ENCODE assay signal across 1 cellular context in genomic region chr2:176508984-176509383, GRCh38.
TF ChIP-seq lines count a peak whose summit lies in the region.

No MANE protein-coding gene starts in this region.

TF ChIP-seq in HepG2, 621 proteins besides CTCF, POLR2A, EP300 and RAD21 (continued from another document):
- TF ChIP-seq, protein P1, sequence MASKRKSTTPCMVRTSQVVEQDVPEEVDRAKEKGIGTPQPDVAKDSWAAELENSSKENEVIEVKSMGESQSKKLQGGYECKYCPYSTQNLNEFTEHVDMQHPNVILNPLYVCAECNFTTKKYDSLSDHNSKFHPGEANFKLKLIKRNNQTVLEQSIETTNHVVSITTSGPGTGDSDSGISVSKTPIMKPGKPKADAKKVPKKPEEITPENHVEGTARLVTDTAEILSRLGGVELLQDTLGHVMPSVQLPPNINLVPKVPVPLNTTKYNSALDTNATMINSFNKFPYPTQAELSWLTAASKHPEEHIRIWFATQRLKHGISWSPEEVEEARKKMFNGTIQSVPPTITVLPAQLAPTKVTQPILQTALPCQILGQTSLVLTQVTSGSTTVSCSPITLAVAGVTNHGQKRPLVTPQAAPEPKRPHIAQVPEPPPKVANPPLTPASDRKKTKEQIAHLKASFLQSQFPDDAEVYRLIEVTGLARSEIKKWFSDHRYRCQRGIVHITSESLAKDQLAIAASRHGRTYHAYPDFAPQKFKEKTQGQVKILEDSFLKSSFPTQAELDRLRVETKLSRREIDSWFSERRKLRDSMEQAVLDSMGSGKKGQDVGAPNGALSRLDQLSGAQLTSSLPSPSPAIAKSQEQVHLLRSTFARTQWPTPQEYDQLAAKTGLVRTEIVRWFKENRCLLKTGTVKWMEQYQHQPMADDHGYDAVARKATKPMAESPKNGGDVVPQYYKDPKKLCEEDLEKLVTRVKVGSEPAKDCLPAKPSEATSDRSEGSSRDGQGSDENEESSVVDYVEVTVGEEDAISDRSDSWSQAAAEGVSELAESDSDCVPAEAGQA (IDR thresholded peaks at IDR 0.05; ENCODE audit: low read depth), result no peak
- TF ChIP-seq, protein P1 (CRISPR knock-in tag; IDR thresholded peaks at IDR 0.05; ENCODE audit: borderline replicate concordance), result no peak
- TF ChIP-seq HOXA9 (CRISPR knock-in tag; IDR thresholded peaks at IDR 0.05; ENCODE audit: borderline replicate concordance), result no peak
- TF ChIP-seq ZNF484 (CRISPR knock-in tag; IDR thresholded peaks at IDR 0.05; ENCODE audit: borderline replicate concordance, low read depth), result no peak
- TF ChIP-seq, protein P2, sequence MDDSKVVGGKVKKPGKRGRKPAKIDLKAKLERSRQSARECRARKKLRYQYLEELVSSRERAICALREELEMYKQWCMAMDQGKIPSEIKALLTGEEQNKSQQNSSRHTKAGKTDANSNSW (CRISPR knock-in tag; IDR thresholded peaks at IDR 0.05; ENCODE audit: borderline replicate concordance), result no peak
- TF ChIP-seq ZNF280D (CRISPR knock-in tag; IDR thresholded peaks at IDR 0.05), result no peak
- TF ChIP-seq RFX3 (CRISPR knock-in tag; IDR thresholded peaks at IDR 0.05), result no peak
- TF ChIP-seq LCORL (IDR thresholded peaks at IDR 0.05), result no peak
- TF ChIP-seq LCORL (CRISPR knock-in tag; IDR thresholded peaks at IDR 0.05), result no peak
